In genomic region chr4:159258889-159259560, GRCh38 we compare ENCODE assay signal across 18 cellular contexts.
"Had no signal": no experiment of that assay in that cellular context is flagged by ENCODE, and none has a peak within 500 bp of the region (broad histone marks: within the 10 kb centered on the region; RNA-seq: fewer than 3 reads in every experiment).

No MANE protein-coding gene starts in this region.

- H3K36me3 Mint-ChIP-seq: immature natural killer cell had no signal

- H3K4me1 ChIP-seq: vagina had no signal

- H3K4me1 Mint-ChIP-seq: immature natural killer cell had no signal

- H3K4me2 ChIP-seq: smooth muscle cell had no signal

- H3K4me3 Mint-ChIP-seq: immature natural killer cell; naive thymus-derived CD8-positive, alpha-beta T cell; stimulated activated effector memory CD8-positive, alpha-beta T cell treated with anti-CD3 and anti-CD28 coated beads, Interleukin-12 subunit alpha, Interleukin-12 subunit beta, amount 100 ng/mL, for 72 hours had no signal

- DNase-seq: effector memory CD4-positive, alpha-beta T cell; immature natural killer cell; left ventricle myocardium superior; mesendoderm; naive thymus-derived CD8-positive, alpha-beta T cell; posterior cingulate gyrus; stimulated activated CD4-positive, alpha-beta T cell treated with anti-CD3 and anti-CD28 coated beads, Interleukin-2, amount 100 ng/mL, for 48 hours; stimulated activated CD8-positive, alpha-beta memory T cell treated with anti-CD3 and anti-CD28 coated beads, Interleukin-4, amount 100 ng/mL, for 48 hours; stimulated activated naive CD8-positive, alpha-beta T cell treated with anti-CD3 and anti-CD28 coated beads, Interleukin-15, Interleukin-2, amounts not matched to agents 100 U/mL and 50 U/mL, for 24 hours; tibial artery; upper lobe of left lung had no signal

- H3K27ac ChIP-seq: neutrophil, right atrium auricular region, tibial artery, upper lobe of left lung, vagina had no signal

- H3K4me3 ChIP-seq: right atrium auricular region, smooth muscle cell, tibial artery, upper lobe of left lung, vagina had no signal

- H3K9me3 ChIP-seq: neutrophil, right atrium auricular region, tibial artery, upper lobe of left lung, vagina had no signal

- H3K27ac Mint-ChIP-seq: immature natural killer cell; naive thymus-derived CD8-positive, alpha-beta T cell; stimulated activated effector memory CD8-positive, alpha-beta T cell treated with anti-CD3 and anti-CD28 coated beads, Interleukin-12 subunit alpha, Interleukin-12 subunit beta, amount 100 ng/mL, for 72 hours had no signal

- ATAC-seq: esophagus mucosa; left ventricle myocardium superior; naive thymus-derived CD8-positive, alpha-beta T cell; stimulated activated effector memory CD8-positive, alpha-beta T cell treated with anti-CD3 and anti-CD28 coated beads, Interleukin-12 subunit alpha, Interleukin-12 subunit beta, amount 100 ng/mL, for 72 hours; stimulated activated naive CD8-positive, alpha-beta T cell treated with anti-CD3 and anti-CD28 coated beads, Interleukin-15, Interleukin-2, amounts not matched to agents 100 U/mL and 50 U/mL, for 24 hours had no signal

- FAIRE-seq: keratinocyte had no signal

- H3K9me3 Mint-ChIP-seq: immature natural killer cell; naive thymus-derived CD8-positive, alpha-beta T cell; stimulated activated effector memory CD8-positive, alpha-beta T cell treated with anti-CD3 and anti-CD28 coated beads, Interleukin-12 subunit alpha, Interleukin-12 subunit beta, amount 100 ng/mL, for 72 hours had no signal

- H3K36me3 ChIP-seq: neutrophil, right atrium auricular region, tibial artery, upper lobe of left lung, vagina had no signal

- H3K27me3 Mint-ChIP-seq: naive thymus-derived CD8-positive, alpha-beta T cell had no signal

- H3K27me3 ChIP-seq: neutrophil, right atrium auricular region, tibial artery, upper lobe of left lung, vagina had no signal
